In genomic region chr7:19224951-19225350, GRCh38 we compare ENCODE assay signal across 24 cellular contexts.
"Had no signal": no experiment of that assay in that cellular context is flagged by ENCODE, and none has a peak within 500 bp of the region (broad histone marks: within the 10 kb centered on the region; RNA-seq: fewer than 3 reads in every experiment).

No MANE protein-coding gene starts in this region.

- H3K4me3 ChIP-seq: PC-9 had no signal

- H3K27ac ChIP-seq: KMS-11, PC-9 had no signal

- DNase-seq: activated CD4-positive, alpha-beta T cell treated with anti-CD3 and anti-CD28 coated beads, Interleukin-2, amount 10 ng/mL, durations not matched to agents 24 days and 14 days; activated CD4-positive, alpha-beta T cell treated with anti-CD3 and anti-CD28 coated beads, Interleukin-2, amount 50 U/mL, for 4 hours; activated CD8-positive, alpha-beta T cell treated with anti-CD3 and anti-CD28 coated beads for 36 hours; activated gamma-delta T cell; activated naive CD4-positive, alpha-beta T cell treated with Interleukin-2 at 50 U/mL for 16 hours; activated naive CD8-positive, alpha-beta T cell treated with anti-CD3 and anti-CD28 coated beads, Interleukin-2, amount 10 ng/mL, durations not matched to agents 7 days and 5 days; activated T-cell treated with anti-CD3 and anti-CD28 coated beads, Interleukin-2, amount 50 U/mL, for 1 hour; anterior cingulate cortex; caudate nucleus; cerebellar nuclear complex; MM.1S; NCI-H1092 treated with DMSO at 0.1 percent for 48 hours; NCI-H1417; NCI-H146; NCI-H187 treated with DMSO at 0.1 percent for 48 hours; NCI-H2081; NCI-H2171 treated with DMSO at 0.1 percent for 48 hours; NCI-H2227 treated with DMSO at 0.1 percent for 48 hours; NCI-H510A treated with DMSO at 0.1 percent for 48 hours; NCI-H526 treated with DMSO at 0.1 percent for 48 hours; NCI-H774; PC-9; Right ventricle myocardium superior had no signal
